Comparison of ENCODE assay signal across 18 cellular contexts in genomic region chr5:178413992-178414391, GRCh38.
DNase-seq lines count a peak whose midpoint lies in the region; ATAC-seq, FAIRE-seq and TF ChIP-seq lines count a peak whose summit lies in the region.
"Had no signal": no experiment of that assay in that cellular context is flagged by ENCODE, and none has a peak within 500 bp of the region (broad histone marks: within the 10 kb centered on the region; RNA-seq: fewer than 3 reads in every experiment).

No MANE protein-coding gene starts in this region.

- H3K27me3 ChIP-seq in DND-41 (ENCODE audit: insufficient read depth, low read length, poor library complexity) (no peaks in the 10 kb centered on the region), HL-60 (ENCODE audit: insufficient read depth, poor library complexity, severe bottlenecking) (no peaks in the 10 kb centered on the region), H1 (replicated peaks in 1 of 4; ENCODE audit: control insufficient read depth in 3 of 4, extremely low read depth in 1 of 4, insufficient read depth in 3 of 4, low read length in 3 of 4) (no peaks in the 10 kb centered on the region)
- no peaks in the 10 kb centered on the region for H3K27me3 ChIP-seq in naive thymus-derived CD4-positive, alpha-beta T cell (ENCODE audit: control insufficient read depth in 2 of 2, insufficient read depth in 2 of 2, low read length in 2 of 2)

- TF ChIP-seq CTCF in DND-41 (IDR thresholded peaks at IDR 0.05; ENCODE audit: borderline replicate concordance, extremely low read depth, low read length, poor library complexity, severe bottlenecking) = no peak
- no peak for TF ChIP-seq CTCF in HL-60 (IDR thresholded peaks at IDR 0.05; ENCODE audit: insufficient read depth, low read length)
- TF ChIP-seq CTCF in H1 (IDR thresholded peaks at IDR 0.05; ENCODE audit: control extremely low read depth in 1 of 3, insufficient read depth in 1 of 3, low read depth in 1 of 3, low read length in 3 of 3) = no peak

- H3K4me2 ChIP-seq in DND-41 (ENCODE audit: insufficient read depth, low read length) (no peak overlapping the region), H1 (ENCODE audit: insufficient read depth in 1 of 2, low read depth in 2 of 2, low read length in 2 of 2) (no peak overlapping the region)

- no peak for TF ChIP-seq POLR2A in H1 (IDR thresholded peaks at IDR 0.05; ENCODE audit: control extremely low read depth in 1 of 2, low read depth in 2 of 2, low read length in 2 of 2)

- H3K14ac ChIP-seq in H1 (ENCODE audit: insufficient read length) = no peak overlapping the region

- no peak overlapping the region for H2BK5ac ChIP-seq in H1 (ENCODE audit: low read depth, low read length)

- H2BK15ac ChIP-seq in H1 (ENCODE audit: low read length) = no peak overlapping the region

- FAIRE-seq in H1 (lab: Jason Lieb, UNC) = peak; percentile 28
- FAIRE-seq: A204.1, D721Med, G401.6 had no signal

- intact Hi-C loops in naive thymus-derived CD4-positive, alpha-beta T cell (cut with micrococcal nuclease) = no loop called here

- no peak overlapping the region for H2BK120ac ChIP-seq in H1 (replicated peaks; ENCODE audit: low read depth, low read length)

- H3K27ac ChIP-seq in DND-41 (ENCODE audit: low read length) (no peak overlapping the region), HL-60 (replicated peaks) (peak overlapping the region; percentile 18; the same call in 1 of the 2 replicates), H1 (ENCODE audit: low read depth, low read length) (no peak overlapping the region)
- H3K27ac ChIP-seq in naive thymus-derived CD4-positive, alpha-beta T cell (ENCODE audit: low read depth, low read length) = no peak overlapping the region
- H3K27ac ChIP-seq: BLaER1 treated with 17β-estradiol and CSF1 and Interleukin-3, amounts not matched to agents 10 nM and 100 nM had no signal

- H3K4me1 ChIP-seq in DND-41 (ENCODE audit: insufficient read depth, low read length) (no peaks in the 10 kb centered on the region), H1 (replicated peaks in 1 of 4; ENCODE audit: control insufficient read depth in 3 of 4, insufficient read depth in 4 of 4, low read length in 3 of 4) (peaks cover 0 to 9% (median 6%) of the 10 kb centered on the region in 4 experiments; a peak in 6 of 7 replicates)
- H3K4me1 ChIP-seq in naive thymus-derived CD4-positive, alpha-beta T cell (ENCODE audit: control insufficient read depth in 2 of 2, insufficient read depth in 2 of 2, low read length in 2 of 2) = no peaks in the 10 kb centered on the region

- WGBS in H1 (ENCODE audit: extremely low coverage in 1 of 2, insufficient coverage in 1 of 2, insufficient read length in 1 of 2, insufficient replicate concordance in 2 of 2, low coverage in 1 of 2, low lambda C conversion rate in 2 of 2, missing lambda C conversion rate in 1 of 2), 2 experiments = 80% methylated on average over 4 of the region's 4 CpGs; no CpG with 5 or more reads in 1 of the 2 experiments

- H2BK20ac ChIP-seq in H1 (ENCODE audit: low read length) = 0 out of 2 replicates have a peak overlapping the region, but pooled peaks have one; percentile 17

- no peak overlapping the region for H3K23ac ChIP-seq in H1 (ENCODE audit: insufficient read length)

- H2AFZ ChIP-seq in DND-41 (ENCODE audit: low read depth, low read length) = no peak overlapping the region
- no peak overlapping the region for H2AFZ ChIP-seq in H1 (ENCODE audit: low read length)

- no peak overlapping the region for H3K4ac ChIP-seq in H1 (replicated peaks; ENCODE audit: insufficient read length, low read depth, low read length)

- H3K23me2 ChIP-seq in H1 (ENCODE audit: low read depth, low read length) = no peaks in the 10 kb centered on the region

- peaks cover 9 to 31% (median 13%) of the 10 kb centered on the region in 5 donors for H3K27me3 Mint-ChIP-seq in naive thymus-derived CD4-positive, alpha-beta T cell

- H3K36me3 Mint-ChIP-seq in naive thymus-derived CD4-positive, alpha-beta T cell = no peaks in the 10 kb centered on the region
- H3K36me3 Mint-ChIP-seq: CD8-positive, alpha-beta memory T cell had no signal

- no peak overlapping the region for H4K8ac ChIP-seq in H1 (ENCODE audit: extremely low read depth, insufficient read depth, low read length)

- no peak overlapping the region for H2AK5ac ChIP-seq in H1 (ENCODE audit: low read depth, low read length)

- no peak overlapping the region for H2BK12ac ChIP-seq in H1 (ENCODE audit: low read depth, low read length)

- H3K18ac ChIP-seq in H1 (ENCODE audit: extremely low read depth, low read length) = no peak overlapping the region; the same call in 1 of the 2 replicates

- CTCF ChIA-PET in H1 (lab: Charles Lee; ENCODE audit: partially characterized antibody) = interaction anchor here (0.7 to 2.4 kb wide), 5 partner anchors 15 to 179 kb away, joined by 3 to 8 read pairs (median 5); no protein-coding TSS in a partner anchor
- CTCF ChIA-PET in naive thymus-derived CD4-positive, alpha-beta T cell (lab: Charles Lee) = interaction anchor here (0.6 kb wide), 1 partner anchor 18 kb away, joined by 3 read pairs; no protein-coding TSS in a partner anchor

- no peak overlapping the region for H4K91ac ChIP-seq in H1 (replicated peaks; ENCODE audit: insufficient read length, low read length)

- H3K4me3 ChIP-seq in DND-41 (ENCODE audit: low read depth in 1 of 2, low read length in 2 of 2) = no peak overlapping the region
- H3K4me3 ChIP-seq in HL-60 (replicated peaks; ENCODE audit: insufficient read depth, low read length) = no peak overlapping the region
- H3K4me3 ChIP-seq in H1 (ENCODE audit: extremely low read depth in 1 of 4, insufficient read depth in 2 of 4, low read depth in 3 of 4, low read length in 4 of 4) = no peak overlapping the region
- H3K4me3 ChIP-seq in naive thymus-derived CD4-positive, alpha-beta T cell (ENCODE audit: low read length) = no peak overlapping the region
- H3K4me3 ChIP-seq: BLaER1 treated with 17β-estradiol and CSF1 and Interleukin-3, amounts not matched to agents 10 nM and 100 nM had no signal

- peaks cover 2% of the 10 kb centered on the region; the same call in 1 of the 2 replicates for H3K79me1 ChIP-seq in H1 (ENCODE audit: low read depth, low read length)

- peaks cover 0 to under 1% (median 0%) of the 10 kb centered on the region in 11 donors for H3K9me3 Mint-ChIP-seq in naive thymus-derived CD4-positive, alpha-beta T cell

- H3K36me3 ChIP-seq in DND-41 (ENCODE audit: insufficient read depth, low read length) (no peaks in the 10 kb centered on the region), H1 (ENCODE audit: control insufficient read depth in 2 of 4, insufficient read depth in 4 of 4, low read length in 3 of 4) (no peaks in the 10 kb centered on the region)
- no peaks in the 10 kb centered on the region for H3K36me3 ChIP-seq in naive thymus-derived CD4-positive, alpha-beta T cell (ENCODE audit: control insufficient read depth in 2 of 3, insufficient read depth in 3 of 3, low read length in 3 of 3)
- H3K36me3 ChIP-seq: BLaER1 treated with 17β-estradiol and CSF1 and Interleukin-3, amounts not matched to agents 10 nM and 100 nM had no signal

- H4K20me1 ChIP-seq in DND-41 (ENCODE audit: insufficient read depth, low read length) (no peaks in the 10 kb centered on the region), H1 (replicated peaks in 1 of 2; ENCODE audit: control insufficient read depth in 1 of 2, insufficient read depth in 2 of 2, low read length in 2 of 2) (no peaks in the 10 kb centered on the region)

- no peak; a peak in 1 of 4 replicates for TF ChIP-seq RAD21 in H1 (IDR thresholded peaks at IDR 0.05 in 1 of 2, conservative IDR thresholded peaks at IDR 0.05 in 1 of 2; ENCODE audit: low read depth in 2 of 2, low read length in 2 of 2)

- no peak overlapping the region for H3K9ac ChIP-seq in DND-41 (ENCODE audit: low read depth, low read length)
- no peak overlapping the region for H3K9ac ChIP-seq in H1 (replicated peaks in 1 of 4; ENCODE audit: extremely low read depth in 1 of 4, low read depth in 3 of 4, low read length in 3 of 4)
- H3K9ac ChIP-seq: BLaER1 treated with 17β-estradiol and CSF1 and Interleukin-3, amounts not matched to agents 10 nM and 100 nM had no signal

- no peak for DNase-seq in DND-41
- no peak for DNase-seq in HL-60 (ENCODE audit: low read depth in 1 of 2, low spot score in 1 of 2)
- DNase-seq in H1 (ENCODE audit: low read depth in 1 of 2, low spot score in 2 of 2) = no peak
- peak; percentile 26 for DNase-seq in mesenteric fat pad (ENCODE audit: low spot score)
- DNase-seq in naive thymus-derived CD4-positive, alpha-beta T cell = no peak
- DNase-seq in amniotic stem cell (lab: John Stamatoyannopoulos, UW) = no peak
- no peak for DNase-seq in stimulated activated CD4-positive, alpha-beta T cell treated with anti-CD3 and anti-CD28 coated beads, Interleukin-4, amount 100 ng/mL, for 1 hour
- DNase-seq: CD8-positive, alpha-beta memory T cell; DMS79; IMR-90; NCI-H1105 treated with DMSO at 0.1 percent for 48 hours; NCI-H187; NCI-H82 had no signal

- no peak for TF ChIP-seq EP300 in H1 (IDR thresholded peaks at IDR 0.05; ENCODE audit: borderline replicate concordance in 1 of 2, low read depth in 2 of 2, low read length in 2 of 2)

- ATAC-seq in DND-41 (ENCODE audit: insufficient read depth, low read depth) (peak; percentile 29; the same call in 1 of the 3 replicates), HG02840 (IDR thresholded peaks at IDR 0.05; ENCODE audit: low FRiP score, unreplicated experiment) (no peak)
- ATAC-seq in naive thymus-derived CD4-positive, alpha-beta T cell = no peak

- peaks cover 0 to 6% (median 5%) of the 10 kb centered on the region in 7 donors for H3K4me1 Mint-ChIP-seq in naive thymus-derived CD4-positive, alpha-beta T cell
- H3K4me1 Mint-ChIP-seq: CD8-positive, alpha-beta memory T cell had no signal

- H3K56ac ChIP-seq in H1 (replicated peaks; ENCODE audit: insufficient read length, low read depth, low read length) = no peak overlapping the region

- no peak overlapping the region for H4K5ac ChIP-seq in H1 (ENCODE audit: insufficient read length, low read depth, low read length)

- H3K27ac Mint-ChIP-seq in naive thymus-derived CD4-positive, alpha-beta T cell = no peak overlapping the region
- H3K27ac Mint-ChIP-seq: CD8-positive, alpha-beta memory T cell had no signal

- POLR2A ChIA-PET in H1 (lab: Charles Lee; ENCODE audit: partially characterized antibody) = interaction anchor here (2.0 kb wide), 1 partner anchor 9 kb away, joined by 5 read pairs; no protein-coding TSS in a partner anchor
- POLR2A ChIA-PET in naive thymus-derived CD4-positive, alpha-beta T cell (lab: Charles Lee) = no interaction called here

- no peaks in the 10 kb centered on the region for H3K79me2 ChIP-seq in DND-41 (ENCODE audit: insufficient read depth, low read length)
- H3K79me2 ChIP-seq in H1 (ENCODE audit: control insufficient read depth in 1 of 2, insufficient read depth in 2 of 2, low read length in 2 of 2) = no peaks in the 10 kb centered on the region

- no peak overlapping the region for H3K4me3 Mint-ChIP-seq in naive thymus-derived CD4-positive, alpha-beta T cell
- H3K4me3 Mint-ChIP-seq: CD8-positive, alpha-beta memory T cell had no signal

- no peaks in the 10 kb centered on the region for H3K9me3 ChIP-seq in DND-41 (ENCODE audit: insufficient read depth, low read length, severe bottlenecking)
- H3K9me3 ChIP-seq in H1 (ENCODE audit: insufficient read depth in 2 of 2, low read depth in 1 of 2, low read length in 1 of 2) = no peaks in the 10 kb centered on the region
- no peaks in the 10 kb centered on the region for H3K9me3 ChIP-seq in naive thymus-derived CD4-positive, alpha-beta T cell (ENCODE audit: control insufficient read depth in 2 of 3, low read length in 3 of 3)
